7 cellular contexts compared by ENCODE assay signal in the genomic region with DNA sequence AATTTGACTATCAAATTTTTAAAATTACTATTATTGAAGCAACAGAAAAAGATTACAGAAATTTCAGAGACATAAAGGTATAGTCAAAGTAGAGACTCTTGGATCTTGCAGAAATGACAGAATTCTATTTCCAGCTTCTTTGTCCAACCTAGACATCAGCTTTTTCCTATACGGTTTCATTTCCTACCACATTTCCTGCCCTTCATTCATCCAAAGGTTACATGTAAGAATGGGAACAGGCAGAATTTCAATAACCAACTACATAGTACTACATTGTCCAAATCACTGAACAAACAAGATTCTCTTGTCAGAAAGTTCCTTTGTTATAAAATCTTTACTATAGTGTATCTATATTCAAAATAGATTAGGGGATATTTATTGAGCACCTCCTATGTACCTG.
"Had no signal": no experiment of that assay in that cellular context is flagged by ENCODE, and none has a peak within 500 bp of the region (broad histone marks: within the 10 kb centered on the region; RNA-seq: fewer than 3 reads in every experiment).

No MANE protein-coding gene starts in this region.

- DNase-seq: GM23248, GOT3, HCEC 1CT, IMR-90 had no signal

- H3K4me3 ChIP-seq: GM23248, K562 had no signal

- H3K9ac ChIP-seq: GM23248 had no signal

- ATAC-seq: K562 had no signal

- H3K9me3 Mint-ChIP-seq: H9 had no signal

- H2AFZ ChIP-seq: GM23248 had no signal

- H3K4me3 Mint-ChIP-seq: H9 had no signal

- H3K27ac ChIP-seq: GM23248, HL-60 had no signal

- FAIRE-seq: K562 had no signal

- H3K27ac Mint-ChIP-seq: H9 had no signal
